ENCODE assay signal across 10 cellular contexts in genomic region chr6:32007086-32007485, GRCh38. TPM values are rescaled to one million over a fixed set of nuclear protein-coding genes. Genes with fewer than 3 reads are reported as not detected.
DNase-seq lines count a peak whose midpoint lies in the region; ATAC-seq, FAIRE-seq and TF ChIP-seq lines count a peak whose summit lies in the region.
"Not testable (repeated sequence)": the region's sequence is repeated elsewhere in the genome, so short reads cannot be mapped to it uniquely, and the experiment has no call there.
"Had no signal": no experiment of that assay in that cellular context is flagged by ENCODE, and none has a peak within 500 bp of the region (broad histone marks: within the 10 kb centered on the region; RNA-seq: fewer than 3 reads in every experiment).

No MANE protein-coding gene starts in this region.

- not testable (repeated sequence) for FAIRE-seq in A549 (lab: Jason Lieb, UNC); HepG2 (lab: Jason Lieb, UNC)

- TF ChIP-seq RAD21 in A549 (conservative IDR thresholded peaks at IDR 0.05 in 1 of 2, IDR thresholded peaks at IDR 0.05 in 1 of 2); HepG2 (CRISPR knock-in tag; IDR thresholded peaks at IDR 0.05): not testable (repeated sequence)

- not testable (repeated sequence) for H3K4me1 Mint-ChIP-seq in activated CD4-positive, alpha-beta T cell treated with anti-CD3 and anti-CD28 coated beads, Interleukin-2, amount 10 ng/mL, durations not matched to agents 24 days and 14 days; activated naive CD4-positive, alpha-beta T cell treated with anti-CD3 and anti-CD28 coated beads, Interleukin-2, amount 10 ng/mL, durations not matched to agents 7 days and 5 days; neural progenitor cell

- not testable (repeated sequence) for H3K36me3 Mint-ChIP-seq in activated CD4-positive, alpha-beta T cell treated with anti-CD3 and anti-CD28 coated beads, Interleukin-2, amount 10 ng/mL, durations not matched to agents 24 days and 14 days (ENCODE audit: low read depth); activated naive CD4-positive, alpha-beta T cell treated with anti-CD3 and anti-CD28 coated beads, Interleukin-2, amount 10 ng/mL, durations not matched to agents 7 days and 5 days; neural progenitor cell

- H3F3A ChIP-seq in neural progenitor cell (ENCODE audit: low read depth): not testable (repeated sequence)

- not testable (repeated sequence) for H3K9ac ChIP-seq in colonic mucosa (ENCODE audit: low read depth in 2 of 2, low read length in 2 of 2); HepG2 (ENCODE audit: insufficient read depth, low read depth, low read length); neural progenitor cell

- not testable (repeated sequence) for H3K9me3 ChIP-seq in A549; colonic mucosa; HepG2 (ENCODE audit: low read length); neural progenitor cell (ENCODE audit: low read depth)

- H3K9me3 Mint-ChIP-seq in activated CD4-positive, alpha-beta T cell treated with anti-CD3 and anti-CD28 coated beads, Interleukin-2, amount 10 ng/mL, durations not matched to agents 24 days and 14 days; activated naive CD4-positive, alpha-beta T cell treated with anti-CD3 and anti-CD28 coated beads, Interleukin-2, amount 10 ng/mL, durations not matched to agents 7 days and 5 days; neural progenitor cell: not testable (repeated sequence)

- BruUV-seq in HepG2 (replicated peaks; lab: Mats Ljungman, UMichigan): not testable (repeated sequence)

- H3K79me2 ChIP-seq in HepG2 (ENCODE audit: insufficient read depth, low read length); neural progenitor cell (ENCODE audit: low read depth): not testable (repeated sequence)

- POLR2A ChIA-PET in A549 (lab: Yijun Ruan, JAX); HepG2 (lab: Yijun Ruan, JAX): not testable (repeated sequence)

- H3K4me1 ChIP-seq in A549, colonic mucosa, neural progenitor cell: not testable (repeated sequence)
- peaks cover 35% of the 10 kb centered on the region for H3K4me1 ChIP-seq in HepG2 (ENCODE audit: insufficient read depth, low read length)

- not testable (repeated sequence) for TF ChIP-seq CTCF in A549 (IDR thresholded peaks at IDR 0.05); NB4 (IDR thresholded peaks at IDR 0.05; ENCODE audit: low read depth, low read length); colonic mucosa (IDR thresholded peaks at IDR 0.05); HepG2 (CRISPR knock-in tag; IDR thresholded peaks at IDR 0.05); neural progenitor cell (IDR thresholded peaks at IDR 0.05)

- not testable (repeated sequence) for H2AFZ ChIP-seq in HepG2 (ENCODE audit: low read length); neural progenitor cell (replicated peaks)

- WGBS in A549 (ENCODE audit: missing lambda C conversion rate): 52% methylated on average over 6 of the region's 12 CpGs
- WGBS in HepG2 (ENCODE audit: low lambda C conversion rate): 70% methylated on average over 12 of the region's 12 CpGs

- H3K4me3 ChIP-seq in A549; NB4 (ENCODE audit: low read depth, low read length); colonic mucosa; HepG2 (replicated peaks in 1 of 3; ENCODE audit: insufficient read depth in 1 of 3, low read depth in 2 of 3, low read length in 3 of 3); neural progenitor cell: not testable (repeated sequence)

- intact Hi-C loops in activated CD4-positive, alpha-beta T cell treated with anti-CD3 and anti-CD28 coated beads, Interleukin-2, amount 10 ng/mL, durations not matched to agents 24 days and 14 days (cut with micrococcal nuclease); colonic mucosa (cut with DNase I); HepG2 (cut with micrococcal nuclease; ENCODE audit: unreplicated experiment): not testable (repeated sequence)

- not testable (repeated sequence) for TF ChIP-seq EP300 in A549 (IDR thresholded peaks at IDR 0.05); HepG2 (IDR thresholded peaks at IDR 0.05; ENCODE audit: low read depth in 2 of 2, low read length in 2 of 2); HepG2 (CRISPR knock-in tag; IDR thresholded peaks at IDR 0.05; ENCODE audit: borderline replicate concordance)

- in situ Hi-C loops in HepG2 (cut with HindIII; ENCODE audit: extremely low pct_ligation_motif_present, low pct_unique_long_range_greater_than_20kb): not testable (repeated sequence)

- not testable (repeated sequence) for H4K20me1 ChIP-seq in HepG2 (ENCODE audit: insufficient read depth, low read length); neural progenitor cell (ENCODE audit: low read depth)

- DNase-seq in A549 (ENCODE audit: low read depth in 1 of 2, low spot score in 1 of 2) (peak in 1 of 2 experiments; percentile 7), NB4 (ENCODE audit: low read depth) (peak; percentile 1), colonic mucosa (peak; percentile 14), HepG2 (ENCODE audit: low spot score) (peak; percentile 20), neural progenitor cell (ENCODE audit: low spot score) (peak; percentile 3)
- peak; percentile 31 for DNase-seq in activated CD4-positive, alpha-beta T cell treated with anti-CD3 and anti-CD28 coated beads, Interleukin-2, amount 10 ng/mL, durations not matched to agents 24 days and 14 days
- peak; percentile 16 for DNase-seq in activated naive CD4-positive, alpha-beta T cell treated with anti-CD3 and anti-CD28 coated beads, Interleukin-2, amount 10 ng/mL, durations not matched to agents 7 days and 5 days
- peak; percentile 0 for DNase-seq in stimulated activated CD4-positive, alpha-beta T cell treated with anti-CD3 and anti-CD28 coated beads, Interleukin-15, amount 100 ng/mL, for 24 hours

- TF ChIP-seq POLR2A in A549 (IDR thresholded peaks at IDR 0.05; ENCODE audit: low read length); NB4 (IDR thresholded peaks at IDR 0.05; ENCODE audit: extremely low read depth, insufficient read length); HepG2 (IDR thresholded peaks at IDR 0.05; ENCODE audit: insufficient read depth in 1 of 2, low read depth in 2 of 2, low read length in 2 of 2): not testable (repeated sequence)

- peak; percentile 23 to 69; a peak in 3 of 6 replicates for ATAC-seq in A549
- ATAC-seq in HepG2: peak; percentile 54

- not testable (repeated sequence) for H3K27me3 ChIP-seq in colonic mucosa; HepG2 (ENCODE audit: control insufficient read depth in 1 of 2, insufficient read depth in 2 of 2, low read length in 2 of 2); neural progenitor cell

- not testable (repeated sequence) for H3K27ac Mint-ChIP-seq in activated CD4-positive, alpha-beta T cell treated with anti-CD3 and anti-CD28 coated beads, Interleukin-2, amount 10 ng/mL, durations not matched to agents 24 days and 14 days; activated naive CD4-positive, alpha-beta T cell treated with anti-CD3 and anti-CD28 coated beads, Interleukin-2, amount 10 ng/mL, durations not matched to agents 7 days and 5 days; neural progenitor cell

- CTCF ChIA-PET in A549 (lab: Yijun Ruan, JAX); activated naive CD4-positive, alpha-beta T cell treated with anti-CD3 and anti-CD28 coated beads, Interleukin-2, amount 10 ng/mL, durations not matched to agents 7 days and 5 days (lab: Charles Lee); HepG2 (lab: Yijun Ruan, JAX; ENCODE audit: low intra/inter-chr PET ratio, low total read pairs): not testable (repeated sequence)

- not testable (repeated sequence) for H3K27ac ChIP-seq in A549; colonic mucosa; HepG2 (ENCODE audit: extremely low read length, insufficient read depth, low read length); neural progenitor cell

- not testable (repeated sequence) for H3K4me3 Mint-ChIP-seq in activated CD4-positive, alpha-beta T cell treated with anti-CD3 and anti-CD28 coated beads, Interleukin-2, amount 10 ng/mL, durations not matched to agents 24 days and 14 days; activated naive CD4-positive, alpha-beta T cell treated with anti-CD3 and anti-CD28 coated beads, Interleukin-2, amount 10 ng/mL, durations not matched to agents 7 days and 5 days; neural progenitor cell

- not testable (repeated sequence) for H3K27me3 Mint-ChIP-seq in activated CD4-positive, alpha-beta T cell treated with anti-CD3 and anti-CD28 coated beads, Interleukin-2, amount 10 ng/mL, durations not matched to agents 24 days and 14 days; activated naive CD4-positive, alpha-beta T cell treated with anti-CD3 and anti-CD28 coated beads, Interleukin-2, amount 10 ng/mL, durations not matched to agents 7 days and 5 days; neural progenitor cell (ENCODE audit: insufficient read depth, low read depth)

- not testable (repeated sequence) for H3K36me3 ChIP-seq in colonic mucosa; HepG2 (replicated peaks in 1 of 2; ENCODE audit: control insufficient read depth in 1 of 2, insufficient read depth in 2 of 2, low read length in 2 of 2); neural progenitor cell

- H3K4me2 ChIP-seq in A549, neural progenitor cell: not testable (repeated sequence)
- H3K4me2 ChIP-seq in HepG2 (ENCODE audit: low read depth, low read length): peak overlapping the region; percentile 18; the same call in 1 of the 2 replicates

RNA-seq across cellular contexts. Expression of gene C4B, which starts 7.5 kb away (rescaled TPM):
- polyA plus RNA-seq in A549 (2011; rRNA removed) (1.2 and 1.3 TPM in 2 replicates), A549 (2017; fragmentation: RNase III; extraction: RNeasy Plus Mini Kit Qiagen cat#74134 plus additional on column Dnase treatment) (1.0 to 1.3 TPM (median 1.3 TPM) in 3 replicates), HepG2 (2011; rRNA removed) (538 and 944 TPM in 2 replicates)
- 1.00 and 1.4 TPM in 2 replicates for polyA plus RNA-seq in A549 (2012; cell fraction: cytosol; rRNA removed)
- polyA plus RNA-seq in A549 (2012; cell fraction: nucleus; rRNA removed): 6.1 TPM in 2 replicates
- 1.1 and 1.2 TPM in 2 replicates for polyA minus RNA-seq in A549 (2011; rRNA and poly(A)+ RNA removed)
- 2.9 and 3.7 TPM in 2 replicates for total RNA-seq in activated CD4-positive, alpha-beta T cell treated with anti-CD3 and anti-CD28 coated beads, Interleukin-2, amount 10 ng/mL, durations not matched to agents 24 days and 14 days
- total RNA-seq in colonic mucosa (10 to 100 TPM; 11.9 to 19.4 TPM), HepG2 (2016; rRNA removed; fragmentation: Illumina TruSeq; extraction: Trizol) (67.2 and 167 TPM in 2 replicates), neural progenitor cell (ENCODE audit: low replicate concordance) (0.30 and 1.5 TPM in 2 replicates)
- 15.2 and 17.8 TPM in 2 replicates for total RNA-seq in HepG2 (2016; cell fraction: cytosol; rRNA removed; fragmentation: Illumina TruSeq; extraction: Trizol; ENCODE audit: low read depth)
- total RNA-seq in HepG2 (2016; cell fraction: insoluble cytoplasmic fraction; rRNA removed; fragmentation: Illumina TruSeq; extraction: Trizol): 44.6 and 177 TPM in 2 replicates
- 26.9 and 28.9 TPM in 2 replicates for total RNA-seq in HepG2 (2016; cell fraction: membrane; rRNA removed; fragmentation: Illumina TruSeq; extraction: Trizol)
- total RNA-seq in HepG2 (2016; cell fraction: nucleus; rRNA removed; fragmentation: Illumina TruSeq; extraction: Trizol): 179 and 223 TPM in 2 replicates
- polyA plus RNA-seq in HepG2 (2011; cell fraction: cytosol; rRNA removed): 514 and 816 TPM in 2 replicates
- polyA plus RNA-seq in HepG2 (2011; cell fraction: nucleus; rRNA removed): 1,368 and 1,594 TPM in 2 replicates
- polyA plus RNA-seq in HepG2 (2012): 355 and 757 TPM in 2 replicates
- 18.7 and 20.5 TPM in 2 replicates for polyA plus RNA-seq in HepG2 (2016; cell fraction: cytosol; fragmentation: Illumina TruSeq; extraction: Trizol; ENCODE audit: low read depth)
- 84.4 and 122 TPM in 2 replicates for polyA plus RNA-seq in HepG2 (2016; cell fraction: insoluble cytoplasmic fraction; fragmentation: Illumina TruSeq; extraction: Trizol; ENCODE audit: low read depth)
- polyA plus RNA-seq in HepG2 (2016; cell fraction: membrane; fragmentation: Illumina TruSeq; extraction: Trizol; ENCODE audit: low read depth): 27.8 and 33.4 TPM in 2 replicates
- polyA plus RNA-seq in HepG2 (2016; cell fraction: nucleus; fragmentation: Illumina TruSeq; extraction: Trizol; ENCODE audit: insufficient read depth, low read depth): 512 and 561 TPM in 2 replicates
- 2.7 and 435 TPM in 2 replicates for polyA minus RNA-seq in HepG2 (2011; rRNA and poly(A)+ RNA removed; ENCODE audit: low replicate concordance)
- polyA minus RNA-seq in HepG2 (2011; cell fraction: cytosol; rRNA and poly(A)+ RNA removed): 166 and 248 TPM in 2 replicates
- 281 and 393 TPM in 2 replicates for polyA minus RNA-seq in HepG2 (2011; cell fraction: nucleus; rRNA and poly(A)+ RNA removed)

RNA-seq across cellular contexts. Expression of gene C4A, which starts 25.2 kb away (rescaled TPM):
- 1.6 and 1.8 TPM in 2 replicates for polyA plus RNA-seq in A549 (2011; rRNA removed)
- polyA plus RNA-seq in A549 (2012; cell fraction: cytosol; rRNA removed): 1.0 and 1.6 TPM in 2 replicates
- 9.5 and 11.3 TPM in 2 replicates for polyA plus RNA-seq in A549 (2012; cell fraction: nucleus; rRNA removed)
- polyA plus RNA-seq in A549 (2017; fragmentation: RNase III; extraction: RNeasy Plus Mini Kit Qiagen cat#74134 plus additional on column Dnase treatment): 1.3 to 1.4 TPM (median 1.4 TPM) in 3 replicates
- 2.3 and 3.5 TPM in 2 replicates for polyA minus RNA-seq in A549 (2011; rRNA and poly(A)+ RNA removed)
- total RNA-seq in activated CD4-positive, alpha-beta T cell treated with anti-CD3 and anti-CD28 coated beads, Interleukin-2, amount 10 ng/mL, durations not matched to agents 24 days and 14 days: 2.7 and 3.3 TPM in 2 replicates
- total RNA-seq in colonic mucosa: 10 to 100 TPM; 15.9 to 23.4 TPM
- total RNA-seq in HepG2 (2016; rRNA removed; fragmentation: Illumina TruSeq; extraction: Trizol): 73.0 and 165 TPM in 2 replicates
- 12.9 and 15.6 TPM in 2 replicates for total RNA-seq in HepG2 (2016; cell fraction: cytosol; rRNA removed; fragmentation: Illumina TruSeq; extraction: Trizol; ENCODE audit: low read depth)
- total RNA-seq in HepG2 (2016; cell fraction: insoluble cytoplasmic fraction; rRNA removed; fragmentation: Illumina TruSeq; extraction: Trizol): 48.4 and 166 TPM in 2 replicates
- total RNA-seq in HepG2 (2016; cell fraction: membrane; rRNA removed; fragmentation: Illumina TruSeq; extraction: Trizol): 23.4 and 27.0 TPM in 2 replicates
- total RNA-seq in HepG2 (2016; cell fraction: nucleus; rRNA removed; fragmentation: Illumina TruSeq; extraction: Trizol): 212 and 258 TPM in 2 replicates
- polyA plus RNA-seq in HepG2 (2011; rRNA removed): 478 and 755 TPM in 2 replicates
- polyA plus RNA-seq in HepG2 (2011; cell fraction: cytosol; rRNA removed): 352 and 505 TPM in 2 replicates
- 1,207 and 1,448 TPM in 2 replicates for polyA plus RNA-seq in HepG2 (2011; cell fraction: nucleus; rRNA removed)
- polyA plus RNA-seq in HepG2 (2012): 360 and 704 TPM in 2 replicates
- polyA plus RNA-seq in HepG2 (2016; cell fraction: cytosol; fragmentation: Illumina TruSeq; extraction: Trizol; ENCODE audit: low read depth): 15.2 and 17.1 TPM in 2 replicates
- polyA plus RNA-seq in HepG2 (2016; cell fraction: insoluble cytoplasmic fraction; fragmentation: Illumina TruSeq; extraction: Trizol; ENCODE audit: low read depth): 70.0 and 102 TPM in 2 replicates
- 17.2 and 22.6 TPM in 2 replicates for polyA plus RNA-seq in HepG2 (2016; cell fraction: membrane; fragmentation: Illumina TruSeq; extraction: Trizol; ENCODE audit: low read depth)
- polyA plus RNA-seq in HepG2 (2016; cell fraction: nucleus; fragmentation: Illumina TruSeq; extraction: Trizol; ENCODE audit: insufficient read depth, low read depth): 542 and 543 TPM in 2 replicates
- 4.0 and 407 TPM in 2 replicates for polyA minus RNA-seq in HepG2 (2011; rRNA and poly(A)+ RNA removed; ENCODE audit: low replicate concordance)
- polyA minus RNA-seq in HepG2 (2011; cell fraction: cytosol; rRNA and poly(A)+ RNA removed): 168 and 210 TPM in 2 replicates
- polyA minus RNA-seq in HepG2 (2011; cell fraction: nucleus; rRNA and poly(A)+ RNA removed): 349 and 437 TPM in 2 replicates
- total RNA-seq in neural progenitor cell (ENCODE audit: low replicate concordance): 1.7 and 4.3 TPM in 2 replicates

RNA-seq across cellular contexts. Expression of gene CYP21A2, which starts 31.1 kb away (rescaled TPM):
- polyA plus RNA-seq in A549 (2011; rRNA removed) (not detected in 2 replicates), A549 (2017; fragmentation: RNase III; extraction: RNeasy Plus Mini Kit Qiagen cat#74134 plus additional on column Dnase treatment) (not detected in 3 replicates), HepG2 (2011; rRNA removed) (6.3 and 8.6 TPM in 2 replicates)
- not detected in 2 replicates for polyA plus RNA-seq in A549 (2012; cell fraction: cytosol; rRNA removed)
- 0.04 TPM in 1 of 2 replicates, not detected in the other for polyA plus RNA-seq in A549 (2012; cell fraction: nucleus; rRNA removed)
- not detected in 2 replicates for polyA minus RNA-seq in A549 (2011; rRNA and poly(A)+ RNA removed)
- 0.35 TPM in 1 of 2 replicates, not detected in the other for total RNA-seq in activated CD4-positive, alpha-beta T cell treated with anti-CD3 and anti-CD28 coated beads, Interleukin-2, amount 10 ng/mL, durations not matched to agents 24 days and 14 days
- total RNA-seq in colonic mucosa (1 to 10 TPM in 1 of 2 donors, not detected in 1; 3.3 TPM), HepG2 (2016; rRNA removed; fragmentation: Illumina TruSeq; extraction: Trizol) (0.29 and 1.5 TPM in 2 replicates), neural progenitor cell (ENCODE audit: low replicate concordance) (0.09 TPM in 1 of 2 replicates, not detected in the other)
- 0.20 and 0.53 TPM in 2 replicates for total RNA-seq in HepG2 (2016; cell fraction: cytosol; rRNA removed; fragmentation: Illumina TruSeq; extraction: Trizol; ENCODE audit: low read depth)
- total RNA-seq in HepG2 (2016; cell fraction: insoluble cytoplasmic fraction; rRNA removed; fragmentation: Illumina TruSeq; extraction: Trizol): 0.24 and 1.5 TPM in 2 replicates
- 0.59 and 0.69 TPM in 2 replicates for total RNA-seq in HepG2 (2016; cell fraction: membrane; rRNA removed; fragmentation: Illumina TruSeq; extraction: Trizol)
- total RNA-seq in HepG2 (2016; cell fraction: nucleus; rRNA removed; fragmentation: Illumina TruSeq; extraction: Trizol): 4.2 and 4.6 TPM in 2 replicates
- 2.4 and 3.0 TPM in 2 replicates for polyA plus RNA-seq in HepG2 (2011; cell fraction: cytosol; rRNA removed)
- 65.6 and 85.1 TPM in 2 replicates for polyA plus RNA-seq in HepG2 (2011; cell fraction: nucleus; rRNA removed)
- 3.3 and 9.9 TPM in 2 replicates for polyA plus RNA-seq in HepG2 (2012)
- polyA plus RNA-seq in HepG2 (2016; cell fraction: cytosol; fragmentation: Illumina TruSeq; extraction: Trizol; ENCODE audit: low read depth): 0.85 and 0.89 TPM in 2 replicates
- polyA plus RNA-seq in HepG2 (2016; cell fraction: insoluble cytoplasmic fraction; fragmentation: Illumina TruSeq; extraction: Trizol; ENCODE audit: low read depth): 0.52 and 0.75 TPM in 2 replicates
- 0.98 and 1.2 TPM in 2 replicates for polyA plus RNA-seq in HepG2 (2016; cell fraction: membrane; fragmentation: Illumina TruSeq; extraction: Trizol; ENCODE audit: low read depth)
- polyA plus RNA-seq in HepG2 (2016; cell fraction: nucleus; fragmentation: Illumina TruSeq; extraction: Trizol; ENCODE audit: insufficient read depth, low read depth): 10.5 and 14.3 TPM in 2 replicates
- polyA minus RNA-seq in HepG2 (2011; rRNA and poly(A)+ RNA removed; ENCODE audit: low replicate concordance): 0.23 and 9.5 TPM in 2 replicates
- polyA minus RNA-seq in HepG2 (2011; cell fraction: cytosol; rRNA and poly(A)+ RNA removed): 1.7 and 1.8 TPM in 2 replicates
- 27.4 and 31.8 TPM in 2 replicates for polyA minus RNA-seq in HepG2 (2011; cell fraction: nucleus; rRNA and poly(A)+ RNA removed)
- total RNA-seq: CD4-positive, CD25-positive, alpha-beta regulatory T cell; G401 had no signal
- polyA plus RNA-seq: CD4-positive, CD25-positive, alpha-beta regulatory T cell had no signal

RNA-seq across cellular contexts. Expression of gene DXO, which starts 35.1 kb away (rescaled TPM):
- polyA plus RNA-seq in A549 (2011; rRNA removed) (12.7 and 16.0 TPM in 2 replicates), A549 (2017; fragmentation: RNase III; extraction: RNeasy Plus Mini Kit Qiagen cat#74134 plus additional on column Dnase treatment) (11.6 to 15.6 TPM (median 14.6 TPM) in 3 replicates), HepG2 (2011; rRNA removed) (26.2 and 28.9 TPM in 2 replicates)
- polyA plus RNA-seq in A549 (2012; cell fraction: cytosol; rRNA removed): 17.6 and 19.7 TPM in 2 replicates
- 53.1 and 54.8 TPM in 2 replicates for polyA plus RNA-seq in A549 (2012; cell fraction: nucleus; rRNA removed)
- polyA minus RNA-seq in A549 (2011; rRNA and poly(A)+ RNA removed): 23.9 and 27.7 TPM in 2 replicates
- total RNA-seq in activated CD4-positive, alpha-beta T cell treated with anti-CD3 and anti-CD28 coated beads, Interleukin-2, amount 10 ng/mL, durations not matched to agents 24 days and 14 days: 13.2 and 14.1 TPM in 2 replicates
- total RNA-seq in colonic mucosa (10 to 100 TPM; 13.0 to 16.1 TPM), HepG2 (2016; rRNA removed; fragmentation: Illumina TruSeq; extraction: Trizol) (10.8 and 18.6 TPM in 2 replicates), neural progenitor cell (ENCODE audit: low replicate concordance) (10.2 and 23.0 TPM in 2 replicates)
- total RNA-seq in HepG2 (2016; cell fraction: cytosol; rRNA removed; fragmentation: Illumina TruSeq; extraction: Trizol; ENCODE audit: low read depth): 9.0 and 14.9 TPM in 2 replicates
- 12.3 and 16.4 TPM in 2 replicates for total RNA-seq in HepG2 (2016; cell fraction: insoluble cytoplasmic fraction; rRNA removed; fragmentation: Illumina TruSeq; extraction: Trizol)
- total RNA-seq in HepG2 (2016; cell fraction: membrane; rRNA removed; fragmentation: Illumina TruSeq; extraction: Trizol): 10.9 and 16.6 TPM in 2 replicates
- 17.8 and 22.3 TPM in 2 replicates for total RNA-seq in HepG2 (2016; cell fraction: nucleus; rRNA removed; fragmentation: Illumina TruSeq; extraction: Trizol)
- polyA plus RNA-seq in HepG2 (2011; cell fraction: cytosol; rRNA removed): 17.8 and 24.8 TPM in 2 replicates
- polyA plus RNA-seq in HepG2 (2011; cell fraction: nucleus; rRNA removed): 145 and 157 TPM in 2 replicates
- polyA plus RNA-seq in HepG2 (2012): 16.4 and 25.9 TPM in 2 replicates
- 12.5 and 17.3 TPM in 2 replicates for polyA plus RNA-seq in HepG2 (2016; cell fraction: cytosol; fragmentation: Illumina TruSeq; extraction: Trizol; ENCODE audit: low read depth)
- polyA plus RNA-seq in HepG2 (2016; cell fraction: insoluble cytoplasmic fraction; fragmentation: Illumina TruSeq; extraction: Trizol; ENCODE audit: low read depth): 16.7 and 17.2 TPM in 2 replicates
- 14.6 and 18.4 TPM in 2 replicates for polyA plus RNA-seq in HepG2 (2016; cell fraction: membrane; fragmentation: Illumina TruSeq; extraction: Trizol; ENCODE audit: low read depth)
- polyA plus RNA-seq in HepG2 (2016; cell fraction: nucleus; fragmentation: Illumina TruSeq; extraction: Trizol; ENCODE audit: insufficient read depth, low read depth): 53.7 and 55.2 TPM in 2 replicates
- 43.0 TPM in 2 replicates for polyA minus RNA-seq in HepG2 (2011; rRNA and poly(A)+ RNA removed; ENCODE audit: low replicate concordance)
- polyA minus RNA-seq in HepG2 (2011; cell fraction: cytosol; rRNA and poly(A)+ RNA removed): 10.4 TPM in 2 replicates
- 34.1 and 38.2 TPM in 2 replicates for polyA minus RNA-seq in HepG2 (2011; cell fraction: nucleus; rRNA and poly(A)+ RNA removed)

RNA-seq across cellular contexts. Expression of gene SKIC2, which starts 48.1 kb away (rescaled TPM):
- polyA plus RNA-seq in A549 (2011; rRNA removed) (20.8 and 23.4 TPM in 2 replicates), A549 (2017; fragmentation: RNase III; extraction: RNeasy Plus Mini Kit Qiagen cat#74134 plus additional on column Dnase treatment) (33.2 to 40.5 TPM (median 37.5 TPM) in 3 replicates), HepG2 (2011; rRNA removed) (68.4 and 76.1 TPM in 2 replicates)
- polyA plus RNA-seq in A549 (2012; cell fraction: cytosol; rRNA removed): 30.5 and 34.2 TPM in 2 replicates
- polyA plus RNA-seq in A549 (2012; cell fraction: nucleus; rRNA removed): 161 and 164 TPM in 2 replicates
- polyA minus RNA-seq in A549 (2011; rRNA and poly(A)+ RNA removed): 76.6 and 84.8 TPM in 2 replicates
- total RNA-seq in activated CD4-positive, alpha-beta T cell treated with anti-CD3 and anti-CD28 coated beads, Interleukin-2, amount 10 ng/mL, durations not matched to agents 24 days and 14 days: 92.8 and 93.7 TPM in 2 replicates
- total RNA-seq in colonic mucosa (10 to 100 TPM; 52.5 to 81.1 TPM), HepG2 (2016; rRNA removed; fragmentation: Illumina TruSeq; extraction: Trizol) (59.7 and 67.1 TPM in 2 replicates), neural progenitor cell (ENCODE audit: low replicate concordance) (21.0 and 50.5 TPM in 2 replicates)
- 7.6 and 9.8 TPM in 2 replicates for total RNA-seq in HepG2 (2016; cell fraction: cytosol; rRNA removed; fragmentation: Illumina TruSeq; extraction: Trizol; ENCODE audit: low read depth)
- 53.4 and 70.9 TPM in 2 replicates for total RNA-seq in HepG2 (2016; cell fraction: insoluble cytoplasmic fraction; rRNA removed; fragmentation: Illumina TruSeq; extraction: Trizol)
- 13.4 and 14.4 TPM in 2 replicates for total RNA-seq in HepG2 (2016; cell fraction: membrane; rRNA removed; fragmentation: Illumina TruSeq; extraction: Trizol)
- total RNA-seq in HepG2 (2016; cell fraction: nucleus; rRNA removed; fragmentation: Illumina TruSeq; extraction: Trizol): 77.4 and 85.4 TPM in 2 replicates
- 18.2 and 29.4 TPM in 2 replicates for polyA plus RNA-seq in HepG2 (2011; cell fraction: cytosol; rRNA removed)
- 625 and 693 TPM in 2 replicates for polyA plus RNA-seq in HepG2 (2011; cell fraction: nucleus; rRNA removed)
- 56.2 and 67.8 TPM in 2 replicates for polyA plus RNA-seq in HepG2 (2012)
- 4.6 and 5.9 TPM in 2 replicates for polyA plus RNA-seq in HepG2 (2016; cell fraction: cytosol; fragmentation: Illumina TruSeq; extraction: Trizol; ENCODE audit: low read depth)
- polyA plus RNA-seq in HepG2 (2016; cell fraction: insoluble cytoplasmic fraction; fragmentation: Illumina TruSeq; extraction: Trizol; ENCODE audit: low read depth): 42.8 and 43.4 TPM in 2 replicates
- polyA plus RNA-seq in HepG2 (2016; cell fraction: membrane; fragmentation: Illumina TruSeq; extraction: Trizol; ENCODE audit: low read depth): 9.6 and 10.0 TPM in 2 replicates
- polyA plus RNA-seq in HepG2 (2016; cell fraction: nucleus; fragmentation: Illumina TruSeq; extraction: Trizol; ENCODE audit: insufficient read depth, low read depth): 189 and 193 TPM in 2 replicates
- polyA minus RNA-seq in HepG2 (2011; rRNA and poly(A)+ RNA removed; ENCODE audit: low replicate concordance): 100 and 116 TPM in 2 replicates
- 33.1 and 33.7 TPM in 2 replicates for polyA minus RNA-seq in HepG2 (2011; cell fraction: cytosol; rRNA and poly(A)+ RNA removed)
- polyA minus RNA-seq in HepG2 (2011; cell fraction: nucleus; rRNA and poly(A)+ RNA removed): 135 and 162 TPM in 2 replicates
